16 cellular contexts compared by ENCODE assay signal in the genomic region with DNA sequence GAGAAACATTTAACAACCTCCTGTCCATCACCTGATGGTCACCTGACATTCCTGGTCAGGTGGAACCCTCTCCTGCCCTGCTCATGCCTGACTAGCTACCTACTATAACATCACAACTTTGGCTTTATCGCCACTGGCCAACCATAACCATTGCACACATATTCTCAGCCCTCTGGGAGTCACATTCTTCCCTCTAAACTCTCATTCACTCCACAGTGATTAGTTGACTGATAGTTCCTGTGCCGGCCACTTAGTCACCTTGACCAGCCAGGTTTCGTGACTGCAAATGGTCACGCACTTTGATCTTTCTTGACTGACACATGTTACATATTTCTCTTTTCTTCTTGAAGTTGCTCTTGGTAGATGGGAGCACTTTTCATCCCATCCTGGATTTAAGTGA. TPM values are rescaled to one million over a fixed set of nuclear protein-coding genes. Genes with fewer than 3 reads are reported as not detected.
A peak's percentile ranks its signal among the peaks of the same experiment; 100 is the strongest.
DNase-seq lines count a peak whose midpoint lies in the region; ATAC-seq and TF ChIP-seq lines count a peak whose summit lies in the region.
"Had no signal": no experiment of that assay in that cellular context is flagged by ENCODE, and none has a peak within 500 bp of the region (broad histone marks: within the 10 kb centered on the region; RNA-seq: fewer than 3 reads in every experiment).

No MANE protein-coding gene starts in this region.

- intact Hi-C loops in mucosa of descending colon (cut with DNase I, micrococcal nuclease): no loop called here
- intact Hi-C loops in activated CD4-positive, alpha-beta T cell treated with anti-CD3 and anti-CD28 coated beads, Interleukin-2, amount 10 ng/mL, durations not matched to agents 24 days and 14 days (cut with micrococcal nuclease): no loop called here

- peaks cover 69% of the 10 kb centered on the region for H3K79me2 ChIP-seq in GM23338 (replicated peaks; ENCODE audit: insufficient read depth)
- peaks cover 100% of the 10 kb centered on the region for H3K79me2 ChIP-seq in smooth muscle cell (ENCODE audit: low read depth)

- H3K27me3 ChIP-seq in GM23338 (ENCODE audit: insufficient read depth): no peaks in the 10 kb centered on the region
- no peaks in the 10 kb centered on the region for H3K27me3 ChIP-seq in smooth muscle cell (ENCODE audit: low read depth)
- H3K27me3 ChIP-seq: BLaER1 treated with 17β-estradiol and CSF1 and Interleukin-3, amounts not matched to agents 10 nM and 100 nM had no signal

- peaks cover 81% of the 10 kb centered on the region for H3K4me1 Mint-ChIP-seq in GM23338
- H3K4me1 Mint-ChIP-seq in T-helper 2 cell treated with Interferon-gamma antibody and Interleukin-4, amounts not matched to agents 5 μg/mL and 100 μg/mL, for 36 hours (ENCODE audit: low read depth): peaks cover 1% of the 10 kb centered on the region
- H3K4me1 Mint-ChIP-seq in activated CD4-positive, alpha-beta T cell treated with anti-CD3 and anti-CD28 coated beads, Interleukin-2, amount 10 ng/mL, durations not matched to agents 24 days and 14 days: peaks cover 3% of the 10 kb centered on the region
- H3K4me1 Mint-ChIP-seq: CD8-positive, alpha-beta memory T cell had no signal

- ATAC-seq in GM23338 (no peak), mucosa of descending colon (no peak)

- H3K36me3 ChIP-seq in GM23338 (ENCODE audit: insufficient read depth) (no peaks in the 10 kb centered on the region), smooth muscle cell (ENCODE audit: low read depth) (peaks cover 9% of the 10 kb centered on the region), mucosa of descending colon (ENCODE audit: low read depth) (no peaks in the 10 kb centered on the region)

- peaks cover 7% of the 10 kb centered on the region; the same call in 2 of the 3 replicates for H3K36me3 Mint-ChIP-seq in GM23338 (ENCODE audit: low read depth)
- no peaks in the 10 kb centered on the region for H3K36me3 Mint-ChIP-seq in T-helper 2 cell treated with Interferon-gamma antibody and Interleukin-4, amounts not matched to agents 5 μg/mL and 100 μg/mL, for 36 hours (ENCODE audit: low read depth)
- H3K36me3 Mint-ChIP-seq in activated CD4-positive, alpha-beta T cell treated with anti-CD3 and anti-CD28 coated beads, Interleukin-2, amount 10 ng/mL, durations not matched to agents 24 days and 14 days (ENCODE audit: low read depth): no peaks in the 10 kb centered on the region
- H3K36me3 Mint-ChIP-seq: CD8-positive, alpha-beta memory T cell had no signal

- H3F3A ChIP-seq in GM23338 (replicated peaks; ENCODE audit: low read depth) (no peaks in the 10 kb centered on the region; the same call in 1 of the 2 replicates), smooth muscle cell (ENCODE audit: low read depth) (no peaks in the 10 kb centered on the region)

- H3K4me3 ChIP-seq in GM23338: no peak overlapping the region
- H3K4me3 ChIP-seq in smooth muscle cell: no peak overlapping the region
- no peak overlapping the region for H3K4me3 ChIP-seq in mucosa of descending colon
- H3K4me3 ChIP-seq: BLaER1 treated with 17β-estradiol and CSF1 and Interleukin-3, amounts not matched to agents 10 nM and 100 nM had no signal

- H3K9ac ChIP-seq in smooth muscle cell (ENCODE audit: low read depth): no peak overlapping the region
- H3K9ac ChIP-seq: BLaER1 treated with 17β-estradiol and CSF1 and Interleukin-3, amounts not matched to agents 10 nM and 100 nM; KMS-11 had no signal

- no peak for TF ChIP-seq CTCF in GM23338 (conservative IDR thresholded peaks at IDR 0.05; ENCODE audit: low read depth in 2 of 2)
- no peak for TF ChIP-seq CTCF in smooth muscle cell (IDR thresholded peaks at IDR 0.05; ENCODE audit: borderline replicate concordance, insufficient read depth, poor library complexity, severe bottlenecking)
- TF ChIP-seq CTCF in mucosa of descending colon (IDR thresholded peaks at IDR 0.05): no peak

- DNase-seq in GM23338 (ENCODE audit: low spot score) (no peak), kidney glomerular epithelial cell (lab: John Stamatoyannopoulos, UW) (peak; percentile 68), smooth muscle cell (lab: John Stamatoyannopoulos, UW; ENCODE audit: unreplicated experiment) (no peak), NCI-H1694 treated with DMSO at 0.1 percent for 48 hours (lab: John Stamatoyannopoulos, UW) (no peak), mucosa of descending colon (no peak)
- DNase-seq in T-helper 2 cell treated with Interferon-gamma antibody and Interleukin-4, amounts not matched to agents 5 μg/mL and 100 μg/mL, for 36 hours (ENCODE audit: low spot score): no peak
- no peak for DNase-seq in activated CD4-positive, alpha-beta T cell treated with anti-CD3 and anti-CD28 coated beads, Interleukin-2, amount 10 ng/mL, durations not matched to agents 24 days and 14 days
- DNase-seq: CD8-positive, alpha-beta memory T cell; GF-D8; NCI-H1436; NCI-H2029 treated with DMSO at 0.1 percent for 48 hours; NCI-H510A treated with DMSO at 0.1 percent for 48 hours; NCI-H82 had no signal

- H3K9me3 Mint-ChIP-seq in GM23338: no peaks in the 10 kb centered on the region; the same call in 2 of the 3 replicates
- no peaks in the 10 kb centered on the region for H3K9me3 Mint-ChIP-seq in T-helper 2 cell treated with Interferon-gamma antibody and Interleukin-4, amounts not matched to agents 5 μg/mL and 100 μg/mL, for 36 hours
- H3K9me3 Mint-ChIP-seq in activated CD4-positive, alpha-beta T cell treated with anti-CD3 and anti-CD28 coated beads, Interleukin-2, amount 10 ng/mL, durations not matched to agents 24 days and 14 days: peaks cover 10% of the 10 kb centered on the region

- H4K20me1 ChIP-seq in GM23338 (replicated peaks; ENCODE audit: insufficient read depth) (no peaks in the 10 kb centered on the region), smooth muscle cell (ENCODE audit: low read depth) (peaks cover 100% of the 10 kb centered on the region)
- H4K20me1 ChIP-seq: BLaER1 treated with 17β-estradiol and CSF1 and Interleukin-3, amounts not matched to agents 10 nM and 100 nM had no signal

- peaks cover 4% of the 10 kb centered on the region for H3K27me3 Mint-ChIP-seq in GM23338 (ENCODE audit: insufficient read depth, low read depth, poor library complexity)
- H3K27me3 Mint-ChIP-seq in T-helper 2 cell treated with Interferon-gamma antibody and Interleukin-4, amounts not matched to agents 5 μg/mL and 100 μg/mL, for 36 hours (ENCODE audit: low read depth): no peaks in the 10 kb centered on the region
- H3K27me3 Mint-ChIP-seq in activated CD4-positive, alpha-beta T cell treated with anti-CD3 and anti-CD28 coated beads, Interleukin-2, amount 10 ng/mL, durations not matched to agents 24 days and 14 days: no peaks in the 10 kb centered on the region
- H3K27me3 Mint-ChIP-seq: CD8-positive, alpha-beta memory T cell had no signal

- peak overlapping the region; percentile 29; the same call in 1 of the 2 replicates for H3K27ac Mint-ChIP-seq in GM23338
- H3K27ac Mint-ChIP-seq in T-helper 2 cell treated with Interferon-gamma antibody and Interleukin-4, amounts not matched to agents 5 μg/mL and 100 μg/mL, for 36 hours: no peak overlapping the region
- no peak overlapping the region for H3K27ac Mint-ChIP-seq in activated CD4-positive, alpha-beta T cell treated with anti-CD3 and anti-CD28 coated beads, Interleukin-2, amount 10 ng/mL, durations not matched to agents 24 days and 14 days
- H3K27ac Mint-ChIP-seq: CD8-positive, alpha-beta memory T cell had no signal

- peaks cover 62% of the 10 kb centered on the region for H3K4me1 ChIP-seq in GM23338 (ENCODE audit: insufficient read depth)
- H3K4me1 ChIP-seq in smooth muscle cell (ENCODE audit: low read depth): peaks cover 17% of the 10 kb centered on the region
- H3K4me1 ChIP-seq in mucosa of descending colon (ENCODE audit: low read depth): no peaks in the 10 kb centered on the region
- H3K4me1 ChIP-seq: BLaER1 treated with 17β-estradiol and CSF1 and Interleukin-3, amounts not matched to agents 10 nM and 100 nM had no signal

- H3K27ac ChIP-seq in GM23338 (ENCODE audit: low read depth): no peak overlapping the region
- H3K27ac ChIP-seq in cingulate gyrus (ENCODE audit: low read depth, low read length): peak overlapping the region; percentile 97
- peak overlapping the region; percentile 38 for H3K27ac ChIP-seq in smooth muscle cell (ENCODE audit: low read depth)
- H3K27ac ChIP-seq: BLaER1 treated with 17β-estradiol and CSF1 and Interleukin-3, amounts not matched to agents 10 nM and 100 nM; KMS-11 had no signal

- no peak overlapping the region; the same call in 2 of the 3 replicates for H3K4me3 Mint-ChIP-seq in GM23338
- H3K4me3 Mint-ChIP-seq in T-helper 2 cell treated with Interferon-gamma antibody and Interleukin-4, amounts not matched to agents 5 μg/mL and 100 μg/mL, for 36 hours: no peak overlapping the region
- no peak overlapping the region for H3K4me3 Mint-ChIP-seq in activated CD4-positive, alpha-beta T cell treated with anti-CD3 and anti-CD28 coated beads, Interleukin-2, amount 10 ng/mL, durations not matched to agents 24 days and 14 days
- H3K4me3 Mint-ChIP-seq: CD8-positive, alpha-beta memory T cell had no signal

- H3K9me3 ChIP-seq in smooth muscle cell (replicated peaks; ENCODE audit: low read depth): no peaks in the 10 kb centered on the region
- no peaks in the 10 kb centered on the region for H3K9me3 ChIP-seq in mucosa of descending colon

- H3K4me2 ChIP-seq in GM23338: peak overlapping the region; percentile 50; the same call in 1 of the 2 replicates
- H3K4me2 ChIP-seq in smooth muscle cell: peak overlapping the region; percentile 39
- H3K4me2 ChIP-seq: BLaER1 treated with 17β-estradiol and CSF1 and Interleukin-3, amounts not matched to agents 10 nM and 100 nM; KMS-11 had no signal

- no peaks in the 10 kb centered on the region for H3K9me2 ChIP-seq in GM23338 (ENCODE audit: insufficient read depth)

- WGBS in smooth muscle cell (ENCODE audit: low lambda C conversion rate): 80% methylated on average over 4 of the region's 4 CpGs

- H2AFZ ChIP-seq in GM23338: no peak overlapping the region
- no peak overlapping the region for H2AFZ ChIP-seq in smooth muscle cell (ENCODE audit: low read depth)

TF ChIP-seq in GM23338, 12 proteins besides CTCF, POLR2A, EP300 and RAD21:
- TF ChIP-seq POLR2AphosphoS5 (IDR thresholded peaks at IDR 0.05; ENCODE audit: low read depth): no peak
- TF ChIP-seq ZNF331 (CRISPR knock-in tag; IDR thresholded peaks at IDR 0.05; ENCODE audit: low read depth): no peak
- no peak for TF ChIP-seq JUNB (IDR thresholded peaks at IDR 0.05; ENCODE audit: unreplicated experiment)
- TF ChIP-seq NANOG (IDR thresholded peaks at IDR 0.05; ENCODE audit: borderline replicate concordance): no peak
TF ChIP-seq in GM23338: peak in this region for 0.

RNA-seq across cellular contexts. Expression of gene GNAI1, which starts 50.1 kb away (rescaled TPM):
- total RNA-seq in GM23338 (2014; rRNA removed; shearing (Covaris generic)): 26.8 and 31.3 TPM in 2 replicates
- polyA plus RNA-seq in GM23338 (2016; fragmentation: Nextera tagmentation; extraction: Ambion mirVana): 35.2 and 36.9 TPM in 2 replicates
- total RNA-seq in smooth muscle cell: 204 and 226 TPM in 2 replicates
- polyA plus RNA-seq in smooth muscle cell: 183 and 223 TPM in 2 replicates
- 10 to 100 TPM; 18.1 to 59.3 (median 23.1) TPM for total RNA-seq in mucosa of descending colon
- total RNA-seq in activated CD4-positive, alpha-beta T cell treated with anti-CD3 and anti-CD28 coated beads, Interleukin-2, amount 10 ng/mL, durations not matched to agents 24 days and 14 days: 5.7 and 6.8 TPM in 2 replicates
